ENCODE assay signal across 1 cellular context in genomic region chr6:131823276-131823902, GRCh38.
TF ChIP-seq lines count a peak whose summit lies in the region.

No MANE protein-coding gene starts in this region.

TF ChIP-seq in IMR-90, 13 proteins besides CTCF, POLR2A, EP300 and RAD21:
- TF ChIP-seq FOS (IDR thresholded peaks at IDR 0.05; ENCODE audit: low read depth, low read length) (no peak), RCOR1 (IDR thresholded peaks at IDR 0.05; ENCODE audit: insufficient replicate concordance, low read length) (no peak), SMC3 (IDR thresholded peaks at IDR 0.05; ENCODE audit: low read depth, low read length) (no peak), MAZ (IDR thresholded peaks at IDR 0.05; ENCODE audit: borderline replicate concordance, low read depth, low read length) (no peak), RFX5 (IDR thresholded peaks at IDR 0.05; ENCODE audit: low read depth, low read length) (no peak), ELK1 (IDR thresholded peaks at IDR 0.05; ENCODE audit: borderline replicate concordance, low read depth, low read length) (no peak), CHD1 (IDR thresholded peaks at IDR 0.05; ENCODE audit: low read depth, low read length) (no peak), CEBPB (IDR thresholded peaks at IDR 0.05; ENCODE audit: low read depth, low read length) (no peak), MAFK (IDR thresholded peaks at IDR 0.05; ENCODE audit: low read depth, low read length) (no peak), NFE2L2 (IDR thresholded peaks at IDR 0.05; ENCODE audit: low read depth, low read length) (no peak), BHLHE40 (IDR thresholded peaks at IDR 0.05; ENCODE audit: low read depth, low read length) (no peak), MXI1 (IDR thresholded peaks at IDR 0.05; ENCODE audit: borderline replicate concordance, low read depth, low read length) (no peak)
- TF ChIP-seq, protein P1, sequence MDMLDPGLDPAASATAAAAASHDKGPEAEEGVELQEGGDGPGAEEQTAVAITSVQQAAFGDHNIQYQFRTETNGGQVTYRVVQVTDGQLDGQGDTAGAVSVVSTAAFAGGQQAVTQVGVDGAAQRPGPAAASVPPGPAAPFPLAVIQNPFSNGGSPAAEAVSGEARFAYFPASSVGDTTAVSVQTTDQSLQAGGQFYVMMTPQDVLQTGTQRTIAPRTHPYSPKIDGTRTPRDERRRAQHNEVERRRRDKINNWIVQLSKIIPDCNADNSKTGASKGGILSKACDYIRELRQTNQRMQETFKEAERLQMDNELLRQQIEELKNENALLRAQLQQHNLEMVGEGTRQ (IDR thresholded peaks at IDR 0.05; ENCODE audit: low read depth, low read length): no peak
TF ChIP-seq in IMR-90: peak in this region for 0.
